In genomic region chr5:72269411-72269780, GRCh38 we compare ENCODE assay signal across 12 cellular contexts. TPM values are rescaled to one million over a fixed set of nuclear protein-coding genes. Genes with fewer than 3 reads are reported as not detected.
DNase-seq lines count a peak whose midpoint lies in the region; ATAC-seq, FAIRE-seq and TF ChIP-seq lines count a peak whose summit lies in the region.
"Had no signal": no experiment of that assay in that cellular context is flagged by ENCODE, and none has a peak within 500 bp of the region (broad histone marks: within the 10 kb centered on the region; RNA-seq: fewer than 3 reads in every experiment).

No MANE protein-coding gene starts in this region.

- H3K27me3 ChIP-seq in CD4-positive, alpha-beta T cell (ENCODE audit: control insufficient read depth, insufficient read depth, low read length), result no peaks in the 10 kb centered on the region
- no peaks in the 10 kb centered on the region for H3K27me3 ChIP-seq in KMS-11 (ENCODE audit: insufficient read depth, low read depth)
- no peaks in the 10 kb centered on the region for H3K27me3 ChIP-seq in small intestine (ENCODE audit: control insufficient read depth in 2 of 2, insufficient read depth in 2 of 2, low read length in 2 of 2)
- H3K27me3 ChIP-seq: BE2C had no signal

- no peaks in the 10 kb centered on the region for H3K79me2 ChIP-seq in KMS-11 (ENCODE audit: insufficient read depth, low read depth)

- no peak for DNase-seq in CD4-positive, alpha-beta T cell
- DNase-seq in activated B cell treated with CpG ODN at 0.5 μM for 24 hours (no peak), small intestine (no peak), NCI-H226 (no peak)
- DNase-seq: GF-D8, NCI-H1694 treated with DMSO at 0.1 percent for 48 hours had no signal

- TF ChIP-seq CTCF in CD4-positive, alpha-beta T cell (IDR thresholded peaks at IDR 0.05), result peak; percentile 20
- TF ChIP-seq CTCF in KMS-11 (conservative IDR thresholded peaks at IDR 0.05; ENCODE audit: low read depth, low read length) (peak; percentile 47; the same call in 1 of the 2 replicates), activated B cell treated with CpG ODN at 0.5 μM for 24 hours (IDR thresholded peaks at IDR 0.05) (peak; percentile 23)

- H3K4me3 ChIP-seq in KMS-11 (IDR thresholded peaks at IDR 0.05; ENCODE audit: insufficient read depth, low read depth, low read length) (no peak overlapping the region), small intestine (ENCODE audit: low read depth in 1 of 2, low read length in 2 of 2) (no peak overlapping the region)
- H3K4me3 ChIP-seq: GM23338 had no signal

- H3K9me3 ChIP-seq in CD4-positive, alpha-beta T cell (ENCODE audit: control insufficient read depth, low read length), result no peaks in the 10 kb centered on the region
- H3K9me3 ChIP-seq in small intestine (ENCODE audit: control insufficient read depth, low read depth), result no peaks in the 10 kb centered on the region
- H3K9me3 ChIP-seq: BE2C had no signal

- H3K4me3 Mint-ChIP-seq in CD4-positive, alpha-beta T cell, result no peak overlapping the region
- H3K4me3 Mint-ChIP-seq in activated B cell treated with CpG ODN at 0.5 μM for 24 hours, result no peak overlapping the region
- H3K4me3 Mint-ChIP-seq: GM23338 had no signal

- peak; percentile 23 for FAIRE-seq in small intestine (lab: Jason Lieb, UNC)
- FAIRE-seq: HepG2 had no signal

- no peaks in the 10 kb centered on the region for H3K27me3 Mint-ChIP-seq in CD4-positive, alpha-beta T cell
- H3K27me3 Mint-ChIP-seq in activated B cell treated with CpG ODN at 0.5 μM for 24 hours, result no peaks in the 10 kb centered on the region

- CTCF ChIA-PET in CD4-positive, alpha-beta T cell (lab: Charles Lee), result interaction anchor here (1.7 kb wide), 1 partner anchor 39 kb away, joined by 6 read pairs; no protein-coding TSS in a partner anchor
- CTCF ChIA-PET in activated B cell treated with CpG ODN at 0.5 μM for 24 hours (lab: Charles Lee), result interaction anchor here (1.0 to 1.4 kb wide), 4 partner anchors 17 to 65 kb away, joined by 3 to 5 read pairs (median 3); no protein-coding TSS in a partner anchor

- no peak overlapping the region for H3K27ac ChIP-seq in CD4-positive, alpha-beta T cell (ENCODE audit: low read depth, low read length)
- H3K27ac ChIP-seq in KMS-11 (no peak overlapping the region), small intestine (ENCODE audit: low read depth in 1 of 2, low read length in 1 of 2) (no peak overlapping the region)

- intact Hi-C loops in CD4-positive, alpha-beta T cell (cut with DNase I, micrococcal nuclease), result no loop called here
- intact Hi-C loops in activated B cell treated with CpG ODN at 0.5 μM for 24 hours (cut with micrococcal nuclease), result loop anchor here (1.0 to 2.0 kb wide), 3 partner anchors 21 to 131 kb away; no protein-coding TSS in a partner anchor

- 88 to 90% (median 89%) methylated on average over 1 of the region's 1 CpG for WGBS in small intestine, 3 donors

- H2AFZ ChIP-seq in KMS-11 (ENCODE audit: low read depth), result no peak overlapping the region
- H2AFZ ChIP-seq: GM23338 had no signal

- POLR2A ChIA-PET in CD4-positive, alpha-beta T cell (lab: Charles Lee), result no interaction called here
- POLR2A ChIA-PET in activated B cell treated with CpG ODN at 0.5 μM for 24 hours (lab: Charles Lee), result no interaction called here

- peaks cover 24% of the 10 kb centered on the region for H3K36me3 Mint-ChIP-seq in CD4-positive, alpha-beta T cell (ENCODE audit: low read depth)
- peaks cover 27% of the 10 kb centered on the region for H3K36me3 Mint-ChIP-seq in activated B cell treated with CpG ODN at 0.5 μM for 24 hours (ENCODE audit: low read depth)

- no peak overlapping the region for H3K9ac ChIP-seq in KMS-11

- no peaks in the 10 kb centered on the region for H3K9me3 Mint-ChIP-seq in CD4-positive, alpha-beta T cell
- no peaks in the 10 kb centered on the region for H3K9me3 Mint-ChIP-seq in activated B cell treated with CpG ODN at 0.5 μM for 24 hours
- H3K9me3 Mint-ChIP-seq: GM23338 had no signal

- H4K20me1 ChIP-seq in KMS-11 (ENCODE audit: insufficient read depth), result no peaks in the 10 kb centered on the region

- H3K4me1 ChIP-seq in KMS-11 (ENCODE audit: low read depth, poor library complexity, severe bottlenecking), result no peaks in the 10 kb centered on the region
- no peaks in the 10 kb centered on the region for H3K4me1 ChIP-seq in small intestine (ENCODE audit: control insufficient read depth in 2 of 2, insufficient read depth in 1 of 2, low read depth in 1 of 2, low read length in 1 of 2)

- H3K4me2 ChIP-seq in KMS-11, result no peak overlapping the region
- H3K4me2 ChIP-seq: GM23338 had no signal

- H3K36me3 ChIP-seq in KMS-11 (ENCODE audit: insufficient read depth) (peaks cover 4% of the 10 kb centered on the region; the same call in 1 of the 2 replicates), small intestine (ENCODE audit: control insufficient read depth in 2 of 2, insufficient read depth in 2 of 2, low read length in 2 of 2) (no peaks in the 10 kb centered on the region)

- H3K27ac Mint-ChIP-seq in CD4-positive, alpha-beta T cell, result no peak overlapping the region
- H3K27ac Mint-ChIP-seq in activated B cell treated with CpG ODN at 0.5 μM for 24 hours, result no peak overlapping the region
- H3K27ac Mint-ChIP-seq: GM23338 had no signal

- peaks cover 8% of the 10 kb centered on the region for H3K4me1 Mint-ChIP-seq in CD4-positive, alpha-beta T cell (ENCODE audit: low read depth)
- H3K4me1 Mint-ChIP-seq in activated B cell treated with CpG ODN at 0.5 μM for 24 hours, result peaks cover 5% of the 10 kb centered on the region

- no peak for ATAC-seq in CD4-positive, alpha-beta T cell (ENCODE audit: poor library complexity)
- ATAC-seq in activated B cell treated with CpG ODN at 0.5 μM for 24 hours (ENCODE audit: low read depth), result no peak
- ATAC-seq in HG03139 (IDR thresholded peaks at IDR 0.05; ENCODE audit: unreplicated experiment), result no peak
- no peak for ATAC-seq in HG03342 (IDR thresholded peaks at IDR 0.05; ENCODE audit: unreplicated experiment)

RNA-seq across cellular contexts. Expression of gene MRPS27, which starts 50.6 kb away (rescaled TPM):
- total RNA-seq in CD4-positive, alpha-beta T cell, result 10 to 100 TPM; 25.0 to 26.1 TPM
- total RNA-seq in activated B cell treated with CpG ODN at 0.5 μM for 24 hours, result 69.2 and 71.6 TPM in 2 replicates
- polyA plus RNA-seq in small intestine, result 10 to 100 TPM; 11.9 to 45.5 (median 13.8) TPM

RNA-seq across cellular contexts. Expression of gene PTCD2, which starts 50.8 kb away (rescaled TPM):
- 1 to 10 TPM; 2.9 to 3.3 TPM for total RNA-seq in CD4-positive, alpha-beta T cell
- total RNA-seq in activated B cell treated with CpG ODN at 0.5 μM for 24 hours, result 6.2 and 8.9 TPM in 2 replicates
- 1 to 10 TPM in 1 of 3 donors, under 1 TPM in 2; 0.67 to 4.7 (median 0.81) TPM for polyA plus RNA-seq in small intestine
